In the genomic region with DNA sequence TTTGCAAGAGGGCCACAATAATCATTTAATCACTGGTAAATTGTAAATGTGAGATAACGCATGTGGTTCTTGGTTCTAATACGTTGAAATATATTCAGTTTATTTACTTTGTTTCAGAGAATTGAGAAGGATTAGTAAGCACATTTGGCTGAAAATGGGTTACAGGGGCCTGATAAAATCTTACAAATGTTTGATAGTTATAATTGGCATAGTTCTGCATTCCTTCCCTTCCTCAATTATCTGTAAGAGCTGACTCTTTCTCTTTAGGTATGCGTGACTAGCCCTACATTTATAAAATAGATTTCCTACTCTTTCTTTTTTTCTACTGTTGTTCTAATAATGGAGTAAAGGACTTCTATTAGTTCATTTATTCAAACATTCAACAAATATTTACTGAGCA, we compare ENCODE assay signal across 3 cellular contexts.
"Had no signal": no experiment of that assay in that cellular context is flagged by ENCODE, and none has a peak within 500 bp of the region (broad histone marks: within the 10 kb centered on the region; RNA-seq: fewer than 3 reads in every experiment).

No MANE protein-coding gene starts in this region.

- ATAC-seq: GM12878 had no signal

- H3K4me3 ChIP-seq: GM12878 had no signal

- DNase-seq: GDM1, GF-D8 had no signal
